10 cellular contexts compared by ENCODE assay signal in the genomic region with DNA sequence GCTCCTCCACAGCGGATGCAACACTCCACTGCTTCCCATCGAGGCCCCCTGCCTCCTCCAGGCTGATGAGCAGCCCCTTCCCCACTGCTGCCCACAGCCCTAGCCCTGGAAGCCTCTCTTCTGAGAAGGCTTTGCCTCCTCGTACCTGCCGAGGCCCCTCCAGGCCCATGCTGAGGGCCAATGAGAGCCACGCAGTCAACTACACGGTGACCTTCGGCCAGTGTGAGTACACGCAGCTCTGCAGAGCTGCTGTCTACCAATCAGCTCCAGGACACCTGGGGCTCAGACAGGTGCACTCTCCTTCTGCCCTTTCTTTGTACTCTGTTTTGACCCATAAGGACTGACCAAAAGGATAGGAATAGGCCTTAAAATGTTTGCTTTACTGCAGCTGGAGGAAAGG. TPM values are rescaled to one million over a fixed set of nuclear protein-coding genes. Genes with fewer than 3 reads are reported as not detected.
A peak's percentile ranks its signal among the peaks of the same experiment; 100 is the strongest.
DNase-seq lines count a peak whose midpoint lies in the region; ATAC-seq, FAIRE-seq and TF ChIP-seq lines count a peak whose summit lies in the region.
"Not testable (repeated sequence)": the region's sequence is repeated elsewhere in the genome, so short reads cannot be mapped to it uniquely, and the experiment has no call there.
"Had no signal": no experiment of that assay in that cellular context is flagged by ENCODE, and none has a peak within 500 bp of the region (broad histone marks: within the 10 kb centered on the region; RNA-seq: fewer than 3 reads in every experiment).

No MANE protein-coding gene starts in this region.

- H3K27ac ChIP-seq in 22Rv1, result peak overlapping the region; percentile 40
- not testable (repeated sequence) for H3K27ac ChIP-seq in GM23338 (ENCODE audit: low read depth); HepG2 (ENCODE audit: extremely low read length, insufficient read depth, low read length)

- TF ChIP-seq RAD21 in HepG2 (CRISPR knock-in tag; IDR thresholded peaks at IDR 0.05), result not testable (repeated sequence)

- H3K9ac ChIP-seq in HepG2 (ENCODE audit: insufficient read depth, low read depth, low read length), result not testable (repeated sequence)

- not testable (repeated sequence) for H3K4me3 ChIP-seq in GM23338; HepG2 (replicated peaks in 1 of 3; ENCODE audit: insufficient read depth in 1 of 3, low read depth in 2 of 3, low read length in 3 of 3)

- H4K20me1 ChIP-seq in GM23338 (replicated peaks; ENCODE audit: insufficient read depth); HepG2 (ENCODE audit: insufficient read depth, low read length): not testable (repeated sequence)

- not testable (repeated sequence) for H3K9me3 ChIP-seq in HepG2 (ENCODE audit: low read length)

- DNase-seq in GM23338 (ENCODE audit: low spot score); WTC11 (ENCODE audit: low spot score); HepG2 (ENCODE audit: low spot score); osteocyte (ENCODE audit: extremely low spot score, unreplicated experiment); stimulated activated effector memory CD8-positive, alpha-beta T cell treated with anti-CD3 and anti-CD28 coated beads, Interleukin-12 subunit alpha, Interleukin-12 subunit beta, amount 100 ng/mL, for 72 hours (ENCODE audit: low spot score in 2 of 2); stimulated activated naive B cell treated with anti-CD40 and anti-IgM and Interleukin-4, amounts not matched to agents 10 μg/mL and 1 μg/mL and 100 μg/mL, for 72 hours: not testable (repeated sequence)

- not testable (repeated sequence) for TF ChIP-seq EP300 in HepG2 (IDR thresholded peaks at IDR 0.05; ENCODE audit: low read depth in 2 of 2, low read length in 2 of 2); HepG2 (CRISPR knock-in tag; IDR thresholded peaks at IDR 0.05; ENCODE audit: borderline replicate concordance)

- H3K4me3 Mint-ChIP-seq in GM23338; WTC11; osteocyte (ENCODE audit: unreplicated experiment); stimulated activated effector memory CD8-positive, alpha-beta T cell treated with anti-CD3 and anti-CD28 coated beads, Interleukin-12 subunit alpha, Interleukin-12 subunit beta, amount 100 ng/mL, for 72 hours; stimulated activated naive B cell treated with anti-CD40 and anti-IgM and Interleukin-4, amounts not matched to agents 10 μg/mL and 1 μg/mL and 100 μg/mL, for 72 hours: not testable (repeated sequence)

- POLR2A ChIA-PET in WTC11 (lab: Charles Lee); HepG2 (lab: Yijun Ruan, JAX): not testable (repeated sequence)

- not testable (repeated sequence) for H3K27ac Mint-ChIP-seq in GM23338; WTC11; stimulated activated effector memory CD8-positive, alpha-beta T cell treated with anti-CD3 and anti-CD28 coated beads, Interleukin-12 subunit alpha, Interleukin-12 subunit beta, amount 100 ng/mL, for 72 hours
- peak overlapping the region; percentile 71 for H3K27ac Mint-ChIP-seq in osteocyte (ENCODE audit: unreplicated experiment)
- H3K27ac Mint-ChIP-seq in stimulated activated naive B cell treated with anti-CD40 and anti-IgM and Interleukin-4, amounts not matched to agents 10 μg/mL and 1 μg/mL and 100 μg/mL, for 72 hours, result peak overlapping the region; percentile 56

- H3F3A ChIP-seq in GM23338 (replicated peaks; ENCODE audit: low read depth), result not testable (repeated sequence)

- not testable (repeated sequence) for H3K9me3 Mint-ChIP-seq in GM23338; WTC11; osteocyte (ENCODE audit: unreplicated experiment); stimulated activated effector memory CD8-positive, alpha-beta T cell treated with anti-CD3 and anti-CD28 coated beads, Interleukin-12 subunit alpha, Interleukin-12 subunit beta, amount 100 ng/mL, for 72 hours; stimulated activated naive B cell treated with anti-CD40 and anti-IgM and Interleukin-4, amounts not matched to agents 10 μg/mL and 1 μg/mL and 100 μg/mL, for 72 hours

- not testable (repeated sequence) for FAIRE-seq in HepG2 (lab: Jason Lieb, UNC)

- H3K27me3 ChIP-seq in GM23338 (ENCODE audit: insufficient read depth), result peaks cover 29% of the 10 kb centered on the region
- H3K27me3 ChIP-seq in HepG2 (ENCODE audit: control insufficient read depth in 1 of 2, insufficient read depth in 2 of 2, low read length in 2 of 2), result not testable (repeated sequence)

- H3K79me2 ChIP-seq in GM23338 (replicated peaks; ENCODE audit: insufficient read depth); HepG2 (ENCODE audit: insufficient read depth, low read length): not testable (repeated sequence)

- WGBS in HepG2 (ENCODE audit: low lambda C conversion rate), result 8% methylated on average over 6 of the region's 8 CpGs

- BruUV-seq in HepG2 (replicated peaks; lab: Mats Ljungman, UMichigan), result not testable (repeated sequence)

- TF ChIP-seq CTCF in 22Rv1 (IDR thresholded peaks at IDR 0.05); GM23338 (conservative IDR thresholded peaks at IDR 0.05; ENCODE audit: low read depth in 2 of 2); WTC11 (IDR thresholded peaks at IDR 0.05); HepG2 (CRISPR knock-in tag; IDR thresholded peaks at IDR 0.05); osteocyte (IDR thresholded peaks at IDR 0.05): not testable (repeated sequence)

- not testable (repeated sequence) for H3K4me2 ChIP-seq in GM23338; HepG2 (ENCODE audit: low read depth, low read length)

- not testable (repeated sequence) for H3K36me3 Mint-ChIP-seq in GM23338 (ENCODE audit: low read depth); WTC11; osteocyte (ENCODE audit: unreplicated experiment); stimulated activated effector memory CD8-positive, alpha-beta T cell treated with anti-CD3 and anti-CD28 coated beads, Interleukin-12 subunit alpha, Interleukin-12 subunit beta, amount 100 ng/mL, for 72 hours
- peaks cover 3 to 15% of the 10 kb centered on the region in 2 donors for H3K36me3 Mint-ChIP-seq in stimulated activated naive B cell treated with anti-CD40 and anti-IgM and Interleukin-4, amounts not matched to agents 10 μg/mL and 1 μg/mL and 100 μg/mL, for 72 hours

- not testable (repeated sequence) for H3K4me1 Mint-ChIP-seq in GM23338; WTC11; osteocyte (ENCODE audit: unreplicated experiment); stimulated activated effector memory CD8-positive, alpha-beta T cell treated with anti-CD3 and anti-CD28 coated beads, Interleukin-12 subunit alpha, Interleukin-12 subunit beta, amount 100 ng/mL, for 72 hours
- H3K4me1 Mint-ChIP-seq in stimulated activated naive B cell treated with anti-CD40 and anti-IgM and Interleukin-4, amounts not matched to agents 10 μg/mL and 1 μg/mL and 100 μg/mL, for 72 hours, result peaks cover 7 to 12% of the 10 kb centered on the region in 2 donors

- not testable (repeated sequence) for H3K9me2 ChIP-seq in GM23338 (ENCODE audit: insufficient read depth)

- H3K27me3 Mint-ChIP-seq in GM23338 (ENCODE audit: insufficient read depth, low read depth, poor library complexity); osteocyte (ENCODE audit: unreplicated experiment); stimulated activated naive B cell treated with anti-CD40 and anti-IgM and Interleukin-4, amounts not matched to agents 10 μg/mL and 1 μg/mL and 100 μg/mL, for 72 hours: not testable (repeated sequence)
- peaks cover 27% of the 10 kb centered on the region for H3K27me3 Mint-ChIP-seq in WTC11 (ENCODE audit: low read depth)

- TF ChIP-seq POLR2A in HepG2 (IDR thresholded peaks at IDR 0.05; ENCODE audit: insufficient read depth in 1 of 2, low read depth in 2 of 2, low read length in 2 of 2), result not testable (repeated sequence)

- not testable (repeated sequence) for H3K36me3 ChIP-seq in GM23338 (ENCODE audit: insufficient read depth); HepG2 (replicated peaks in 1 of 2; ENCODE audit: control insufficient read depth in 1 of 2, insufficient read depth in 2 of 2, low read length in 2 of 2)

- in situ Hi-C loops in HepG2 (cut with HindIII; ENCODE audit: extremely low pct_ligation_motif_present, low pct_unique_long_range_greater_than_20kb), result not testable (repeated sequence)

- H3K4me1 ChIP-seq in GM23338 (ENCODE audit: insufficient read depth); HepG2 (ENCODE audit: insufficient read depth, low read length): not testable (repeated sequence)

- intact Hi-C loops in HepG2 (cut with micrococcal nuclease; ENCODE audit: unreplicated experiment), result not testable (repeated sequence)

- not testable (repeated sequence) for H2AFZ ChIP-seq in GM23338; HepG2 (ENCODE audit: low read length)

- ATAC-seq in GM23338, result peak; percentile 65
- ATAC-seq in WTC11, result peak; percentile 54; the same call in 1 of the 2 replicates
- peak; percentile 24; the same call in 1 of the 3 replicates for ATAC-seq in HepG2
- ATAC-seq in stimulated activated effector memory CD8-positive, alpha-beta T cell treated with anti-CD3 and anti-CD28 coated beads, Interleukin-12 subunit alpha, Interleukin-12 subunit beta, amount 100 ng/mL, for 72 hours, result peak; percentile 28
- ATAC-seq in stimulated activated naive B cell treated with anti-CD40 and anti-IgM and Interleukin-4, amounts not matched to agents 10 μg/mL and 1 μg/mL and 100 μg/mL, for 72 hours (replicated peaks), result not testable (repeated sequence)

- CTCF ChIA-PET in WTC11 (lab: Charles Lee); HepG2 (lab: Yijun Ruan, JAX; ENCODE audit: low intra/inter-chr PET ratio, low total read pairs): not testable (repeated sequence)

RNA-seq across cellular contexts. Expression of gene AFF3, which starts 43.5 kb away (rescaled TPM):
- total RNA-seq in GM23338 (2014; rRNA removed; shearing (Covaris generic)), result 1.4 and 5.9 TPM in 2 replicates
- polyA plus RNA-seq in GM23338 (2016; fragmentation: Nextera tagmentation; extraction: Ambion mirVana), result 0.73 and 1.5 TPM in 2 replicates
- total RNA-seq in WTC11 (2021), result 1.1 to 1.2 TPM (median 1.2 TPM) in 3 replicates
- not detected in 2 replicates for total RNA-seq in HepG2 (2016; rRNA removed; fragmentation: Illumina TruSeq; extraction: Trizol)
- total RNA-seq in HepG2 (2016; cell fraction: cytosol; rRNA removed; fragmentation: Illumina TruSeq; extraction: Trizol; ENCODE audit: low read depth), result not detected in 2 replicates
- not detected in 2 replicates for total RNA-seq in HepG2 (2016; cell fraction: insoluble cytoplasmic fraction; rRNA removed; fragmentation: Illumina TruSeq; extraction: Trizol)
- total RNA-seq in HepG2 (2016; cell fraction: membrane; rRNA removed; fragmentation: Illumina TruSeq; extraction: Trizol), result not detected in 2 replicates
- not detected in 2 replicates for total RNA-seq in HepG2 (2016; cell fraction: nucleus; rRNA removed; fragmentation: Illumina TruSeq; extraction: Trizol)
- polyA plus RNA-seq in HepG2 (2011; rRNA removed), result not detected in 2 replicates
- not detected in 2 replicates for polyA plus RNA-seq in HepG2 (2011; cell fraction: cytosol; rRNA removed)
- not detected in 2 replicates for polyA plus RNA-seq in HepG2 (2011; cell fraction: nucleus; rRNA removed)
- not detected in 2 replicates for polyA plus RNA-seq in HepG2 (2012)
- polyA plus RNA-seq in HepG2 (2016; cell fraction: cytosol; fragmentation: Illumina TruSeq; extraction: Trizol; ENCODE audit: low read depth), result not detected in 2 replicates
- polyA plus RNA-seq in HepG2 (2016; cell fraction: insoluble cytoplasmic fraction; fragmentation: Illumina TruSeq; extraction: Trizol; ENCODE audit: low read depth), result not detected in 2 replicates
- not detected in 2 replicates for polyA plus RNA-seq in HepG2 (2016; cell fraction: membrane; fragmentation: Illumina TruSeq; extraction: Trizol; ENCODE audit: low read depth)
- polyA plus RNA-seq in HepG2 (2016; cell fraction: nucleus; fragmentation: Illumina TruSeq; extraction: Trizol; ENCODE audit: insufficient read depth, low read depth), result not detected in 2 replicates
- polyA minus RNA-seq in HepG2 (2011; rRNA and poly(A)+ RNA removed; ENCODE audit: low replicate concordance), result not detected in 2 replicates
- polyA minus RNA-seq in HepG2 (2011; cell fraction: cytosol; rRNA and poly(A)+ RNA removed), result not detected in 2 replicates
- not detected in 2 replicates for polyA minus RNA-seq in HepG2 (2011; cell fraction: nucleus; rRNA and poly(A)+ RNA removed)
- 239 and 248 TPM in 2 replicates for total RNA-seq in osteocyte
- total RNA-seq: A673, Calu3 had no signal
- polyA plus RNA-seq: A549 had no signal

Comparison
In these comparisons a context has a peak if more than half of its experiments do, and no peak if none do; other contexts are left out.
1. RNA of gene AFF3, which starts 43.5 kb away (total RNA-seq): 239 to 248 TPM in osteocyte; 1.4 to 5.9 TPM in GM23338, 1.1 to 1.2 TPM in WTC11 and not detected in HepG2; every median in the first group is over 10 times any median in the second.